In the genomic region with DNA sequence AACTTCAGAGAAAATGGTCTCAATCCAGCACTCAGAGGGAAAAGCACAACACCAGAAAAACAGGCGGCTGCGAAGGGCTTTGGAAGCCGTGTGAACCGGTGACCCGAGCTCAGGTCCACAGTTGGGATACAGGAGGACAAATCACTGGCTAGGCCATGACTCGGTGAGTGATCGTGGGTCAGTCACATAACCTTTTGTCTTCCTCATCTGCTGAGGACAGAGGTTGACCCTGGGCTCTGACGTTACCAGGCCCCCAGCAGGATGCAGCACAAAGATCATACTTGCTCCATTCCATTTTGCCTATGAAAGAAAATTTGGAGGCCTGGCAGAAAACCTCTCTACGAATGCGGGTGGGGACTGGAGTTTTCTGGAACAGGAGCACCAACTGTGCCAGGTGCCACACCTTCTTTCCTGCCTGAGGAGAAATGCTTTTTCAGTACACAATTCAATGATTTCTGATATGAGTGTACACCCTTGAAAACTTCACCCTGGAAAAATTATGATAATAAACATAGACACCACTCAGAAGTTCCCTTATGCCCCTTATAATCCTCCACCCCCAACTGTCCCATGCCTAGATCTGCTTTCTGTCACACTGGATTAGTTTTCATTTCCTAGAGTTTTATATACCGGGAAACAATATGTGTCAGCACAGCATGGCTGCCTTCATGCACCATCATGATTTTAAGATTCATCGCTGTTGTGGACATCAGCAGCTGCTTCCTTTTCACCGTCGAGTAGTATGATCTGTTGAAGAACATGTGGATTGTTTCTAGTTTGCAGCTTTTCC, we compare ENCODE assay signal across 1 cellular context.
TF ChIP-seq lines count a peak whose summit lies in the region.

No MANE protein-coding gene starts in this region.

TF ChIP-seq in GM23338, 12 proteins besides CTCF, POLR2A, EP300 and RAD21:
- TF ChIP-seq, protein P1, sequence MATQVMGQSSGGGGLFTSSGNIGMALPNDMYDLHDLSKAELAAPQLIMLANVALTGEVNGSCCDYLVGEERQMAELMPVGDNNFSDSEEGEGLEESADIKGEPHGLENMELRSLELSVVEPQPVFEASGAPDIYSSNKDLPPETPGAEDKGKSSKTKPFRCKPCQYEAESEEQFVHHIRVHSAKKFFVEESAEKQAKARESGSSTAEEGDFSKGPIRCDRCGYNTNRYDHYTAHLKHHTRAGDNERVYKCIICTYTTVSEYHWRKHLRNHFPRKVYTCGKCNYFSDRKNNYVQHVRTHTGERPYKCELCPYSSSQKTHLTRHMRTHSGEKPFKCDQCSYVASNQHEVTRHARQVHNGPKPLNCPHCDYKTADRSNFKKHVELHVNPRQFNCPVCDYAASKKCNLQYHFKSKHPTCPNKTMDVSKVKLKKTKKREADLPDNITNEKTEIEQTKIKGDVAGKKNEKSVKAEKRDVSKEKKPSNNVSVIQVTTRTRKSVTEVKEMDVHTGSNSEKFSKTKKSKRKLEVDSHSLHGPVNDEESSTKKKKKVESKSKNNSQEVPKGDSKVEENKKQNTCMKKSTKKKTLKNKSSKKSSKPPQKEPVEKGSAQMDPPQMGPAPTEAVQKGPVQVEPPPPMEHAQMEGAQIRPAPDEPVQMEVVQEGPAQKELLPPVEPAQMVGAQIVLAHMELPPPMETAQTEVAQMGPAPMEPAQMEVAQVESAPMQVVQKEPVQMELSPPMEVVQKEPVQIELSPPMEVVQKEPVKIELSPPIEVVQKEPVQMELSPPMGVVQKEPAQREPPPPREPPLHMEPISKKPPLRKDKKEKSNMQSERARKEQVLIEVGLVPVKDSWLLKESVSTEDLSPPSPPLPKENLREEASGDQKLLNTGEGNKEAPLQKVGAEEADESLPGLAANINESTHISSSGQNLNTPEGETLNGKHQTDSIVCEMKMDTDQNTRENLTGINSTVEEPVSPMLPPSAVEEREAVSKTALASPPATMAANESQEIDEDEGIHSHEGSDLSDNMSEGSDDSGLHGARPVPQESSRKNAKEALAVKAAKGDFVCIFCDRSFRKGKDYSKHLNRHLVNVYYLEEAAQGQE (IDR thresholded peaks at IDR 0.05; ENCODE audit: unreplicated experiment): no peak
- no peak for TF ChIP-seq NANOG (IDR thresholded peaks at IDR 0.05; ENCODE audit: borderline replicate concordance)
- no peak for TF ChIP-seq POLR2AphosphoS5 (IDR thresholded peaks at IDR 0.05; ENCODE audit: low read depth)
- no peak for TF ChIP-seq ZNF331 (CRISPR knock-in tag; IDR thresholded peaks at IDR 0.05; ENCODE audit: low read depth)
- TF ChIP-seq EZH2phosphoT487 (IDR thresholded peaks at IDR 0.05; ENCODE audit: unreplicated experiment): no peak
- TF ChIP-seq, protein P2, sequence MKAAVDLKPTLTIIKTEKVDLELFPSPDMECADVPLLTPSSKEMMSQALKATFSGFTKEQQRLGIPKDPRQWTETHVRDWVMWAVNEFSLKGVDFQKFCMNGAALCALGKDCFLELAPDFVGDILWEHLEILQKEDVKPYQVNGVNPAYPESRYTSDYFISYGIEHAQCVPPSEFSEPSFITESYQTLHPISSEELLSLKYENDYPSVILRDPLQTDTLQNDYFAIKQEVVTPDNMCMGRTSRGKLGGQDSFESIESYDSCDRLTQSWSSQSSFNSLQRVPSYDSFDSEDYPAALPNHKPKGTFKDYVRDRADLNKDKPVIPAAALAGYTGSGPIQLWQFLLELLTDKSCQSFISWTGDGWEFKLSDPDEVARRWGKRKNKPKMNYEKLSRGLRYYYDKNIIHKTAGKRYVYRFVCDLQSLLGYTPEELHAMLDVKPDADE (IDR thresholded peaks at IDR 0.05): no peak
